29 cellular contexts compared by ENCODE assay signal in genomic region chr6:147274012-147274411, GRCh38.
"Had no signal": no experiment of that assay in that cellular context is flagged by ENCODE, and none has a peak within 500 bp of the region (broad histone marks: within the 10 kb centered on the region; RNA-seq: fewer than 3 reads in every experiment).

No MANE protein-coding gene starts in this region.

- H3K27ac Mint-ChIP-seq: stimulated activated effector memory CD8-positive, alpha-beta T cell treated with anti-CD3 and anti-CD28 coated beads, Interleukin-12 subunit alpha, Interleukin-12 subunit beta, amount 100 ng/mL, for 72 hours; stimulated activated memory B cell treated with anti-CD40 and anti-IgM and Interleukin-4, amounts not matched to agents 10 μg/mL and 1 μg/mL and 100 μg/mL, for 72 hours; stimulated activated naive B cell treated with anti-CD40 and anti-IgM and Interleukin-4, amounts not matched to agents 10 μg/mL and 1 μg/mL and 100 μg/mL, for 72 hours; stimulated activated naive CD8-positive, alpha-beta T cell treated with anti-CD3 and anti-CD28 coated beads, Interleukin-15, amount 100 ng/mL, for 72 hours; stimulated activated naive CD8-positive, alpha-beta T cell treated with anti-CD3 and anti-CD28 coated beads, Interleukin-15, Interleukin-2, amounts not matched to agents 100 ng/mL and 50 ng/mL, for 24 hours; type B pancreatic cell had no signal

- H3K27ac ChIP-seq: stomach, suprapubic skin, testis, thoracic aorta, thyroid gland, tibial artery, tibial nerve, transverse colon, upper lobe of left lung, upper lobe of right lung, uterus, vagina had no signal

- H3K36me3 ChIP-seq: thoracic aorta, uterus had no signal

- H3K4me3 ChIP-seq: stomach, suprapubic skin, testis, thoracic aorta, thyroid gland, tibial artery, tibial nerve, transverse colon, upper lobe of left lung, upper lobe of right lung, uterus, vagina had no signal

- H3K4me1 Mint-ChIP-seq: stimulated activated memory B cell treated with anti-CD40 and anti-IgM and Interleukin-4, amounts not matched to agents 10 μg/mL and 1 μg/mL and 100 μg/mL, for 72 hours; stimulated activated naive CD8-positive, alpha-beta T cell treated with anti-CD3 and anti-CD28 coated beads, Interleukin-15, amount 100 ng/mL, for 72 hours had no signal

- H3K4me3 Mint-ChIP-seq: stimulated activated effector memory CD8-positive, alpha-beta T cell treated with anti-CD3 and anti-CD28 coated beads, Interleukin-12 subunit alpha, Interleukin-12 subunit beta, amount 100 ng/mL, for 72 hours; stimulated activated memory B cell treated with anti-CD40 and anti-IgM and Interleukin-4, amounts not matched to agents 10 μg/mL and 1 μg/mL and 100 μg/mL, for 72 hours; stimulated activated naive B cell treated with anti-CD40 and anti-IgM and Interleukin-4, amounts not matched to agents 10 μg/mL and 1 μg/mL and 100 μg/mL, for 72 hours; stimulated activated naive CD8-positive, alpha-beta T cell treated with anti-CD3 and anti-CD28 coated beads, Interleukin-15, amount 100 ng/mL, for 72 hours; stimulated activated naive CD8-positive, alpha-beta T cell treated with anti-CD3 and anti-CD28 coated beads, Interleukin-15, Interleukin-2, amounts not matched to agents 100 ng/mL and 50 ng/mL, for 24 hours; type B pancreatic cell had no signal

- FAIRE-seq: urothelium cell line had no signal

- H3K27me3 Mint-ChIP-seq: stimulated activated memory B cell treated with anti-CD40 and anti-IgM and Interleukin-4, amounts not matched to agents 10 μg/mL and 1 μg/mL and 100 μg/mL, for 72 hours; stimulated activated naive B cell treated with anti-CD40 and anti-IgM and Interleukin-4, amounts not matched to agents 10 μg/mL and 1 μg/mL and 100 μg/mL, for 72 hours; stimulated activated naive CD8-positive, alpha-beta T cell treated with anti-CD3 and anti-CD28 coated beads, Interleukin-15, amount 100 ng/mL, for 72 hours; stimulated activated naive CD8-positive, alpha-beta T cell treated with anti-CD3 and anti-CD28 coated beads, Interleukin-15, Interleukin-2, amounts not matched to agents 100 ng/mL and 50 ng/mL, for 24 hours; type B pancreatic cell had no signal

- H3K27me3 ChIP-seq: stomach, suprapubic skin, testis, thyroid gland, tibial artery, tibial nerve, transverse colon, upper lobe of left lung, upper lobe of right lung, uterus, vagina had no signal

- H3K4me1 ChIP-seq: stomach, suprapubic skin, testis, thyroid gland, tibial artery, tibial nerve, transverse colon, upper lobe of left lung, upper lobe of right lung, uterus, vagina had no signal

- H3K9me3 ChIP-seq: stomach, suprapubic skin, testis, thoracic aorta, thyroid gland, tibial artery, tibial nerve, transverse colon, upper lobe of left lung, upper lobe of right lung, uterus, vagina had no signal

- ATAC-seq: stimulated activated effector memory CD8-positive, alpha-beta T cell treated with anti-CD3 and anti-CD28 coated beads, Interleukin-12 subunit alpha, Interleukin-12 subunit beta, amount 100 ng/mL, for 72 hours; stimulated activated memory B cell treated with anti-CD40 and anti-IgM and Interleukin-4, amounts not matched to agents 10 μg/mL and 1 μg/mL and 100 μg/mL, for 72 hours; stimulated activated naive B cell treated with anti-CD40 and anti-IgM and Interleukin-4, amounts not matched to agents 10 μg/mL and 1 μg/mL and 100 μg/mL, for 72 hours; stimulated activated naive CD8-positive, alpha-beta T cell treated with anti-CD3 and anti-CD28 coated beads, Interleukin-15, amount 100 ng/mL, for 72 hours; stimulated activated naive CD8-positive, alpha-beta T cell treated with anti-CD3 and anti-CD28 coated beads, Interleukin-15, Interleukin-2, amounts not matched to agents 100 U/mL and 50 U/mL, for 24 hours; upper lobe of right lung had no signal

- H3K9me3 Mint-ChIP-seq: stimulated activated effector memory CD8-positive, alpha-beta T cell treated with anti-CD3 and anti-CD28 coated beads, Interleukin-12 subunit alpha, Interleukin-12 subunit beta, amount 100 ng/mL, for 72 hours; stimulated activated memory B cell treated with anti-CD40 and anti-IgM and Interleukin-4, amounts not matched to agents 10 μg/mL and 1 μg/mL and 100 μg/mL, for 72 hours; stimulated activated naive B cell treated with anti-CD40 and anti-IgM and Interleukin-4, amounts not matched to agents 10 μg/mL and 1 μg/mL and 100 μg/mL, for 72 hours; stimulated activated naive CD8-positive, alpha-beta T cell treated with anti-CD3 and anti-CD28 coated beads, Interleukin-15, amount 100 ng/mL, for 72 hours; stimulated activated naive CD8-positive, alpha-beta T cell treated with anti-CD3 and anti-CD28 coated beads, Interleukin-15, Interleukin-2, amounts not matched to agents 100 ng/mL and 50 ng/mL, for 24 hours had no signal

- DNase-seq: stimulated activated CD4-positive, alpha-beta T cell treated with anti-CD3 and anti-CD28 coated beads, Interleukin-2, amount 100 ng/mL, for 48 hours; stimulated activated CD4-positive, alpha-beta T cell treated with anti-CD3 and anti-CD28 coated beads, Interleukin-4, amount 100 ng/mL, for 1 hour; stimulated activated CD4-positive, alpha-beta T cell treated with anti-CD3 and anti-CD28 coated beads, Interleukin-4, amount 100 ng/mL, for 24 hours; stimulated activated CD4-positive, alpha-beta T cell treated with anti-CD3 and anti-CD28 coated beads, Interleukin-4, amount 100 ng/mL, for 4 hours; stimulated activated CD8-positive, alpha-beta memory T cell treated with anti-CD3 and anti-CD28 coated beads, Interleukin-4, amount 100 ng/mL, for 48 hours; stimulated activated naive B cell treated with anti-CD40 and anti-IgM and Interleukin-4, amounts not matched to agents 10 μg/mL and 1 μg/mL and 100 μg/mL, for 72 hours; stimulated activated naive CD4-positive, alpha-beta T cell; stimulated activated naive CD4-positive, alpha-beta T cell treated with Interleukin-2 at 50 U/mL for 16 hours; stimulated activated naive CD8-positive, alpha-beta T cell treated with anti-CD3 and anti-CD28 coated beads, Interleukin-15, amount 100 ng/mL, for 72 hours; stimulated activated naive CD8-positive, alpha-beta T cell treated with anti-CD3 and anti-CD28 coated beads, Interleukin-15, Interleukin-2, amounts not matched to agents 100 U/mL and 50 U/mL, for 24 hours; stomach; substantia nigra; testis; thyroid gland; tibial artery; transverse colon; trophoblast cell; upper lobe of left lung; upper lobe of right lung; uterus had no signal
